1 cellular context compared by ENCODE assay signal in the genomic region with DNA sequence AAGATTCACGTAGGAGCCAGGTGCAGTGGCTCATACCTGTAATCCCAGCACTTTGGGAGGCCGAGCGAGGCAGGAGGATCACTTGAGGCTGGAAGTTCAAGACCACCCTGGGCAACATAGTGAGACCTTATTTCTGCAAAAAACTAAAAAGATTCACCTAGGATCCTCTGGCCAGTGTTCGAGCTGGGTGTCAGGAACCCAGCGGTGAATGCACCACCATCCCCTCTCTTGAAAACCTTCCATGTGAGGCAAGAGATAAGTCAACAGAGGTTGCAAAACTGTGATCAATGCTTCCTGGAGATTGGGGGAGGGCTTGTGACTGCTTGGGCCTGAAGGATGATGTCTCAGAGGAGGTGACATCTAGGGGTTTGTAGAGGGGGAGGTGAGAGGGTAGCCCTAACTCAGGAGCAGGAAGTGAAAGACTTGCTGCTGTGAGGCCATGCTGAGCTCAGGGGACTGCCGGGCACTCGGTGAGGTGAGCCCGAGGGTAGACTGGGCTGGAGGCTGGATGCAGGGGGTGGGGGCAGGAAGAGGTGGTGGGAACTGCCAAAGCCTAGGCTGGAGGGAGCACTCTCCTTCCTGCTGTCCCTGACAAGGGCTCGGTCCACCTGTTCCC.
A peak's percentile ranks its signal among the peaks of the same experiment; 100 is the strongest.
TF ChIP-seq lines count a peak whose summit lies in the region.

No MANE protein-coding gene starts in this region.

TF ChIP-seq in HepG2, 621 proteins besides CTCF, POLR2A, EP300 and RAD21 (continued from another document and continues in another):
- TF ChIP-seq TFAP4 (IDR thresholded peaks at IDR 0.05; ENCODE audit: borderline replicate concordance, low read depth) (peak; percentile 72; the same call in 1 of the 2 replicates), SAP130 (CRISPR knock-in tag; IDR thresholded peaks at IDR 0.05; ENCODE audit: low read depth) (peak; percentile 97), ZNF274 (CRISPR knock-in tag; IDR thresholded peaks at IDR 0.05) (no peak; the same call in none of the 2 replicates), ATF5 (CRISPR knock-in tag; IDR thresholded peaks at IDR 0.05; ENCODE audit: low read depth) (no peak), ZNF263 (CRISPR knock-in tag; IDR thresholded peaks at IDR 0.05) (peak; percentile 93), TRIM24 (CRISPR knock-in tag; IDR thresholded peaks at IDR 0.05) (peak; percentile 98), MXD4 (CRISPR knock-in tag; IDR thresholded peaks at IDR 0.05) (peak; percentile 39; the same call in 1 of the 2 replicates), ZNF280D (CRISPR knock-in tag; IDR thresholded peaks at IDR 0.05) (no peak), NR3C1 (CRISPR knock-in tag; IDR thresholded peaks at IDR 0.05) (no peak), SMYD3 (CRISPR knock-in tag; IDR thresholded peaks at IDR 0.05) (0 out of 2 replicates have a peak, but pooled peaks have one; percentile 68), ZFP90 (CRISPR knock-in tag; IDR thresholded peaks at IDR 0.05; ENCODE audit: borderline replicate concordance) (no peak), TGIF2 (CRISPR knock-in tag; IDR thresholded peaks at IDR 0.05) (peak; percentile 98), NR2F6 (IDR thresholded peaks at IDR 0.05) (peak; percentile 75), NR2F6 (CRISPR knock-in tag; IDR thresholded peaks at IDR 0.05) (peak; percentile 90), MED13 (CRISPR knock-in tag; IDR thresholded peaks at IDR 0.05) (no peak), CREB1 (IDR thresholded peaks at IDR 0.05) (no peak), CREB1 (CRISPR knock-in tag; IDR thresholded peaks at IDR 0.05) (no peak), ARID3A (IDR thresholded peaks at IDR 0.05; ENCODE audit: low read depth, low read length) (peak; percentile 52; the same call in 1 of the 2 replicates), SKI (IDR thresholded peaks at IDR 0.05; ENCODE audit: partially characterized antibody) (peak; percentile 40), ZNF646 (CRISPR knock-in tag; IDR thresholded peaks at IDR 0.05) (no peak; the same call in 1 of the 2 replicates), FOXP1 (IDR thresholded peaks at IDR 0.05) (no peak), FOXP1 (CRISPR knock-in tag; IDR thresholded peaks at IDR 0.05) (peak; percentile 91), ZBTB37 (CRISPR knock-in tag; IDR thresholded peaks at IDR 0.05) (no peak), KLF15 (CRISPR knock-in tag; IDR thresholded peaks at IDR 0.05; ENCODE audit: borderline replicate concordance) (no peak), ZFP36L2 (CRISPR knock-in tag; IDR thresholded peaks at IDR 0.05) (no peak), ZNF691 (CRISPR knock-in tag; IDR thresholded peaks at IDR 0.05; ENCODE audit: borderline replicate concordance, low read depth) (no peak; the same call in 1 of the 2 replicates), SNAPC4 (CRISPR knock-in tag; IDR thresholded peaks at IDR 0.05) (no peak), KDM5B (CRISPR knock-in tag; IDR thresholded peaks at IDR 0.05; ENCODE audit: borderline replicate concordance) (peak; percentile 60), SNRNP70 (IDR thresholded peaks at IDR 0.05; ENCODE audit: low read depth, low read length) (no peak), POGZ (CRISPR knock-in tag; IDR thresholded peaks at IDR 0.05) (peak; percentile 61), TCF12 (IDR thresholded peaks at IDR 0.05) (no peak), TCF12 (CRISPR knock-in tag; IDR thresholded peaks at IDR 0.05) (0 out of 2 replicates have a peak, but pooled peaks have one; percentile 33), HMG20A (CRISPR knock-in tag; IDR thresholded peaks at IDR 0.05; ENCODE audit: borderline replicate concordance) (peak; percentile 94)
- TF ChIP-seq, protein P1, sequence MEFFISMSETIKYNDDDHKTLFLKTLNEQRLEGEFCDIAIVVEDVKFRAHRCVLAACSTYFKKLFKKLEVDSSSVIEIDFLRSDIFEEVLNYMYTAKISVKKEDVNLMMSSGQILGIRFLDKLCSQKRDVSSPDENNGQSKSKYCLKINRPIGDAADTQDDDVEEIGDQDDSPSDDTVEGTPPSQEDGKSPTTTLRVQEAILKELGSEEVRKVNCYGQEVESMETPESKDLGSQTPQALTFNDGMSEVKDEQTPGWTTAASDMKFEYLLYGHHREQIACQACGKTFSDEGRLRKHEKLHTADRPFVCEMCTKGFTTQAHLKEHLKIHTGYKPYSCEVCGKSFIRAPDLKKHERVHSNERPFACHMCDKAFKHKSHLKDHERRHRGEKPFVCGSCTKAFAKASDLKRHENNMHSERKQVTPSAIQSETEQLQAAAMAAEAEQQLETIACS (CRISPR knock-in tag; IDR thresholded peaks at IDR 0.05): no peak
